Comparison of ENCODE assay signal across 8 cellular contexts in genomic region chr5:69166686-69167487, GRCh38. TPM values are rescaled to one million over a fixed set of nuclear protein-coding genes. Genes with fewer than 3 reads are reported as not detected.
DNase-seq lines count a peak whose midpoint lies in the region; ATAC-seq and TF ChIP-seq lines count a peak whose summit lies in the region.

Gene CCNB1, plus strand, starts transcription at chr5:69167150. Its CDS starts 113 bp downstream, at chr5:69167263.

- peak within 1 kb of the TSS; percentile 54 for H2AFZ ChIP-seq in neuron (ENCODE audit: low read depth, low read length)

- H3K4me1 ChIP-seq in SJSA1 (replicated peaks) (peaks cover 16% of the 10 kb centered on the region), foreskin keratinocyte (peaks cover 12% of the 10 kb centered on the region), neuron (ENCODE audit: insufficient read depth, low read length) (peaks cover 12% of the 10 kb centered on the region)

- H3K27ac ChIP-seq in SJSA1 (peak within 1 kb of the TSS; percentile 79), foreskin keratinocyte (peak within 1 kb of the TSS; percentile 60)

- ATAC-seq in foreskin keratinocyte: peak; percentile 99

- H3K36me3 ChIP-seq in SJSA1: peaks cover 49% of the 10 kb centered on the region
- peaks cover 33% of the 10 kb centered on the region for H3K36me3 ChIP-seq in neuron (ENCODE audit: insufficient read depth, low read length)

- no peaks in the 10 kb centered on the region for H3K27me3 ChIP-seq in SJSA1 (replicated peaks)
- H3K27me3 ChIP-seq in foreskin keratinocyte: no peaks in the 10 kb centered on the region
- H3K27me3 ChIP-seq in neuron (ENCODE audit: insufficient read depth, low read length): no peaks in the 10 kb centered on the region

- DNase-seq in GM04503 (ENCODE audit: low read depth) (peak; percentile 73), HFF-Myc (ENCODE audit: extremely low read depth, low read depth) (peak; percentile 91), MV-4-11 (lab: John Stamatoyannopoulos, UW) (peak; percentile 97), SJSA1 (ENCODE audit: low read depth in 1 of 2, low spot score in 2 of 2) (peak; percentile 96 to 97), foreskin keratinocyte (peak; percentile 91 to 95), stromal cell of bone marrow (ENCODE audit: low read depth) (peak; percentile 96)
- DNase-seq in activated gamma-delta T cell treated with anti-CD3 and anti-CD28 coated beads, Interleukin-2, amount 50 U/mL, for 16 hours (ENCODE audit: low read depth): peak; percentile 96

- H3K9me3 ChIP-seq in SJSA1 (replicated peaks) (no peaks in the 10 kb centered on the region), neuron (ENCODE audit: low read length) (no peaks in the 10 kb centered on the region)

- H3K4me3 ChIP-seq in HFF-Myc (replicated peaks; ENCODE audit: low read depth, low read length) (peak within 1 kb of the TSS; percentile 95), SJSA1 (peak within 1 kb of the TSS; percentile 60), neuron (ENCODE audit: low read length) (peak within 1 kb of the TSS; percentile 62)

- TF ChIP-seq CTCF in HFF-Myc (IDR thresholded peaks at IDR 0.05; ENCODE audit: low read depth, low read length, missing control alignments) (no peak), foreskin keratinocyte (conservative IDR thresholded peaks at IDR 0.05) (peak; percentile 28)

RNA-seq across cellular contexts. Expression of gene CCNB1, which starts in this region (rescaled TPM):
- 295 and 308 TPM in 2 replicates for total RNA-seq in SJSA1 (2014; rRNA removed; shearing (Covaris generic))
- total RNA-seq in foreskin keratinocyte: 210 and 276 TPM in 2 replicates
- 187 and 267 TPM in 2 replicates for polyA plus RNA-seq in foreskin keratinocyte

Comparison
In these comparisons a context has a peak if more than half of its experiments do, and no peak if none do; other contexts are left out.
1. Peak in every context shown above with its lines: DNase-seq, ATAC-seq, H3K4me3 ChIP-seq and H3K27ac ChIP-seq.